In the genomic region with DNA sequence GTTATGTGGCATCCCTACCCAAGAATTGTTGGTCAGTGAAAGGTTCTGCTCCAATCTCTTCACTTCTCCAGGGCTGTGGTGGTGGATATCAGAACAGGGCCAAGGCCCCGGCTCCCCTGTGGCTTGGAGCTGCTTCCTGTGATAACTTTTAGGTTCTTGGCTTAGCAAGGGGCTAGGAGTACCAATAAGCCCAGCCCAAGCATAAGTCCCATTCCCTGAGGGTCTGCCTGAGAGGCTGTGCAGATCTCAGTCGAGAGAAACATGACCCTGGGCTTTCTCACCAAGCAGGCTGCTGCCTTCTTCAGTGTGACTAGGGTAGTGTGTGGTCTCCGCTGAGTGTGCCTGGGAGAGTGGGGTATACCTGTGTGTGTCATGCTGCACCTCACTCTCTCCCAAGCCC, we compare ENCODE assay signal across 24 cellular contexts. TPM values are rescaled to one million over a fixed set of nuclear protein-coding genes. Genes with fewer than 3 reads are reported as not detected.
A peak's percentile ranks its signal among the peaks of the same experiment; 100 is the strongest.
DNase-seq lines count a peak whose midpoint lies in the region; ATAC-seq, FAIRE-seq and TF ChIP-seq lines count a peak whose summit lies in the region.
"Had no signal": no experiment of that assay in that cellular context is flagged by ENCODE, and none has a peak within 500 bp of the region (broad histone marks: within the 10 kb centered on the region; RNA-seq: fewer than 3 reads in every experiment).

No MANE protein-coding gene starts in this region.

- intact Hi-C loops in spleen (cut with DNase I; ENCODE audit: low total_unique reads): no loop called here

- no peak overlapping the region for H3K4me3 ChIP-seq in spleen
- H3K4me3 ChIP-seq: BLaER1 had no signal

- H3K27ac ChIP-seq in spleen: no peak overlapping the region
- H3K27ac ChIP-seq: BLaER1 had no signal

- H3K27me3 ChIP-seq in spleen (replicated peaks in 1 of 7): no peaks in the 10 kb centered on the region
- H3K27me3 ChIP-seq: BLaER1 had no signal

- no peaks in the 10 kb centered on the region for H3K9me3 Mint-ChIP-seq in activated T-cell treated with anti-CD3 and anti-CD28 coated beads, Interleukin-2, amount 50 U/mL, for 72 hours
- H3K9me3 Mint-ChIP-seq in chondrocyte (ENCODE audit: low read depth): no peaks in the 10 kb centered on the region
- H3K9me3 Mint-ChIP-seq: CD4-positive, alpha-beta memory T cell had no signal

- H3K36me3 Mint-ChIP-seq in activated T-cell treated with anti-CD3 and anti-CD28 coated beads, Interleukin-2, amount 50 U/mL, for 72 hours (ENCODE audit: insufficient read depth in 2 of 2): peaks cover 9 to 34% of the 10 kb centered on the region in 2 donors
- H3K36me3 Mint-ChIP-seq in chondrocyte (ENCODE audit: low read depth): peaks cover 26% of the 10 kb centered on the region

- FAIRE-seq in GM12891 (lab: Jason Lieb, UNC): no peak
- FAIRE-seq: GM12892, H54 had no signal

- peak overlapping the region; percentile 56 for H3K27ac Mint-ChIP-seq in activated T-cell treated with anti-CD3 and anti-CD28 coated beads, Interleukin-2, amount 50 U/mL, for 72 hours
- no peak overlapping the region for H3K27ac Mint-ChIP-seq in chondrocyte (ENCODE audit: unreplicated experiment)

- no peaks in the 10 kb centered on the region for H3K9me3 ChIP-seq in spleen
- H3K9me3 ChIP-seq: BLaER1, Caco-2 had no signal

- TF ChIP-seq CTCF in chondrocyte (IDR thresholded peaks at IDR 0.05) (no peak), spleen (IDR thresholded peaks at IDR 0.05 in 8 of 11, conservative IDR thresholded peaks at IDR 0.05 in 3 of 11) (no peak)

- peaks cover 47% of the 10 kb centered on the region for H3K4me1 Mint-ChIP-seq in activated T-cell treated with anti-CD3 and anti-CD28 coated beads, Interleukin-2, amount 50 U/mL, for 72 hours (ENCODE audit: low read depth)
- H3K4me1 Mint-ChIP-seq in chondrocyte (ENCODE audit: low read depth): peaks cover 13% of the 10 kb centered on the region

- H3K4me1 ChIP-seq in spleen: peaks cover 20 to 88% (median 50%) of the 10 kb centered on the region in 6 donors
- H3K4me1 ChIP-seq: Caco-2 had no signal

- no peaks in the 10 kb centered on the region for H3K27me3 Mint-ChIP-seq in activated T-cell treated with anti-CD3 and anti-CD28 coated beads, Interleukin-2, amount 50 U/mL, for 72 hours (ENCODE audit: low read depth)
- H3K27me3 Mint-ChIP-seq in chondrocyte (ENCODE audit: low read depth): no peaks in the 10 kb centered on the region
- H3K27me3 Mint-ChIP-seq: CD4-positive, alpha-beta memory T cell had no signal

- no peak for TF ChIP-seq POLR2A in GM12891 (IDR thresholded peaks at IDR 0.05; ENCODE audit: low read depth, low read length)
- no peak for TF ChIP-seq POLR2A in spleen (IDR thresholded peaks at IDR 0.05)

- ATAC-seq in activated T-cell treated with anti-CD3 and anti-CD28 coated beads, Interleukin-2, amount 50 U/mL, for 72 hours (replicated peaks in 1 of 2): no peak

- H3K4me3 Mint-ChIP-seq in activated T-cell treated with anti-CD3 and anti-CD28 coated beads, Interleukin-2, amount 50 U/mL, for 72 hours: no peak overlapping the region
- no peak overlapping the region for H3K4me3 Mint-ChIP-seq in chondrocyte (ENCODE audit: unreplicated experiment)
- H3K4me3 Mint-ChIP-seq: CD4-positive, alpha-beta memory T cell had no signal

- 86 to 93% (median 90%) methylated on average over 3 of the region's 3 CpGs for WGBS in spleen, 5 donors

- peaks cover 4 to 100% (median 93%) of the 10 kb centered on the region in 6 donors for H3K36me3 ChIP-seq in spleen

- no peak for DNase-seq in activated T-cell treated with anti-CD3 and anti-CD28 coated beads, Interleukin-2, amount 50 U/mL, for 72 hours
- DNase-seq in activated T-cell treated with anti-CD3 and anti-CD28 coated beads, Interleukin-2, amount 50 U/mL, for 1 hour: no peak
- DNase-seq in GM12891 (ENCODE audit: insufficient read length, low spot score) (no peak), chondrocyte (ENCODE audit: low spot score) (peak; percentile 25), spleen (peak; percentile 29), midbrain (lab: John Stamatoyannopoulos, UW) (no peak)
- no peak for DNase-seq in effector CD8-positive, alpha-beta T cell (lab: John Stamatoyannopoulos, UW)
- DNase-seq: Caco-2, DMS79, GF-D8, NCI-H1092 treated with DMSO at 0.1 percent for 48 hours, NCI-H1436, NCI-H187, NCI-H2081 treated with DMSO at 0.1 percent for 48 hours, NCI-H2171, NCI-H226, NCI-H510A, NCI-H69, RPMI8226, SHP77 had no signal

TF ChIP-seq in GM12891, 5 proteins besides CTCF, POLR2A, EP300 and RAD21:
- TF ChIP-seq POLR2AphosphoS5 (IDR thresholded peaks at IDR 0.05; ENCODE audit: low read depth, low read length) (peak; percentile 41; the same call in 1 of the 2 replicates), TAF1 (IDR thresholded peaks at IDR 0.05; ENCODE audit: low read depth, low read length) (no peak)

RNA-seq across cellular contexts. Expression of gene CLK3, which starts 7.1 kb away (rescaled TPM):
- 100 to 1,000 TPM; 116 to 120 TPM for total RNA-seq in activated T-cell treated with anti-CD3 and anti-CD28 coated beads, Interleukin-2, amount 50 U/mL, for 72 hours
- polyA plus RNA-seq in GM12891 (2012; ENCODE audit: low read depth, missing spikeins): 55.3 TPM
- total RNA-seq in chondrocyte (43.0 to 48.6 TPM (median 44.5 TPM) in 3 replicates), spleen (100 to 1,000 TPM in 6 of 7 donors, 10 to 100 TPM in 1; 97.8 to 229 (median 109) TPM)
- 100 to 1,000 TPM in 1 of 3 donors, 10 to 100 TPM in 2; 54.0 to 106 (median 93.7) TPM for polyA plus RNA-seq in spleen

Comparison
In these comparisons a context has a peak if more than half of its experiments do, and no peak if none do; other contexts are left out.
1. DNase-seq: peak in chondrocyte (single experiment) and spleen (single experiment); none in activated T-cell treated with anti-CD3 and anti-CD28 coated beads, Interleukin-2, amount 50 U/mL, for 72 hours (0 of 2), activated T-cell treated with anti-CD3 and anti-CD28 coated beads, Interleukin-2, amount 50 U/mL, for 1 hour (single experiment), GM12891 (single experiment), midbrain (single experiment) and effector CD8-positive, alpha-beta T cell (single experiment).